8 cellular contexts compared by ENCODE assay signal in genomic region chr1:196660912-196661311, GRCh38. TPM values are rescaled to one million over a fixed set of nuclear protein-coding genes. Genes with fewer than 3 reads are reported as not detected.
A peak's percentile ranks its signal among the peaks of the same experiment; 100 is the strongest.
DNase-seq lines count a peak whose midpoint lies in the region; ATAC-seq, FAIRE-seq and TF ChIP-seq lines count a peak whose summit lies in the region.

No MANE protein-coding gene starts in this region.

- SMC1A ChIA-PET in GM12878 (lab: Charles Lee; ENCODE audit: uncharacterized antibody, unreplicated experiment), result interaction anchor here (0.9 to 1.2 kb wide), 5 partner anchors 10 to 513 kb away, joined by 3 to 7 read pairs (median 3); no protein-coding TSS in a partner anchor

- H3K9me3 ChIP-seq in GM12878 (replicated peaks; ENCODE audit: control insufficient read depth, insufficient read depth, low read length) (no peaks in the 10 kb centered on the region), stomach (no peaks in the 10 kb centered on the region)

- H3K4me1 ChIP-seq in GM12878 (ENCODE audit: control insufficient read depth, insufficient read depth, low read length), result no peaks in the 10 kb centered on the region
- H3K4me1 ChIP-seq in stomach, result no peaks in the 10 kb centered on the region

- intact Hi-C loops in GM12878 (cut with micrococcal nuclease; ENCODE audit: unreplicated experiment), result loop anchor here (1.0 to 10.0 kb wide), 3 partner anchors 306 to 513 kb away; no protein-coding TSS in a partner anchor
- intact Hi-C loops in stomach (cut with DNase I; ENCODE audit: low total_unique reads), result loop anchor here (5.0 kb wide), 1 partner anchor 514 kb away; no protein-coding TSS in a partner anchor

- peak; percentile 76 for TF ChIP-seq RAD21 in GM12878 (IDR thresholded peaks at IDR 0.05; ENCODE audit: insufficient read depth, low read depth, low read length)

- BruUV-seq in GM12878 (replicated peaks; lab: Mats Ljungman, UMichigan), result no TSS peak

- CTCF ChIA-PET in GM12878 (lab: Yijun Ruan, JAX), result interaction anchor here (1.3 to 2.1 kb wide), 3 partner anchors 306 to 513 kb away, joined by 3 to 28 read pairs (median 4); no protein-coding TSS in a partner anchor

- in situ Hi-C loops in GM12878 (cut with MboI), result loop anchor here (25.0 kb wide), 1 partner anchor 349 kb away; no protein-coding TSS in a partner anchor

- H2AFZ ChIP-seq in GM12878 (ENCODE audit: control insufficient read depth, low read depth, low read length), result peak overlapping the region; percentile 28

- H3K27ac Mint-ChIP-seq in immature natural killer cell, result no peak overlapping the region
- no peak overlapping the region for H3K27ac Mint-ChIP-seq in activated T-cell treated with anti-CD3 and anti-CD28 coated beads, Interleukin-2, amount 50 U/mL, for 24 hours

- POLR2A ChIA-PET in GM12878 (lab: Charles Lee), result no interaction called here

- FAIRE-seq in GM12878 (lab: Jason Lieb, UNC), result peak; percentile 31

- RAD21 ChIA-PET in GM12878 (lab: Charles Lee; ENCODE audit: unreplicated experiment), result interaction anchor here (1.5 to 4.5 kb wide), 2 partner anchors 512 to 515 kb away, joined by 3 to 34 read pairs; no protein-coding TSS in a partner anchor

- no peaks in the 10 kb centered on the region for H4K20me1 ChIP-seq in GM12878 (ENCODE audit: control insufficient read depth, insufficient read depth)

- H3K4me1 Mint-ChIP-seq in immature natural killer cell, result peaks cover 1 to 10% of the 10 kb centered on the region in 2 donors
- peaks cover 7% of the 10 kb centered on the region for H3K4me1 Mint-ChIP-seq in activated T-cell treated with anti-CD3 and anti-CD28 coated beads, Interleukin-2, amount 50 U/mL, for 24 hours (ENCODE audit: low read depth)

- peaks cover 0 to 2% (median 0%) of the 10 kb centered on the region in 3 donors for H3K27me3 Mint-ChIP-seq in immature natural killer cell (ENCODE audit: low read depth in 3 of 3)
- H3K27me3 Mint-ChIP-seq in activated T-cell treated with anti-CD3 and anti-CD28 coated beads, Interleukin-2, amount 50 U/mL, for 24 hours, result no peaks in the 10 kb centered on the region

- no peaks in the 10 kb centered on the region for H3K79me2 ChIP-seq in GM12878 (ENCODE audit: control insufficient read depth, insufficient read depth, low read length)

- no peaks in the 10 kb centered on the region for H3K36me3 Mint-ChIP-seq in immature natural killer cell
- no peaks in the 10 kb centered on the region for H3K36me3 Mint-ChIP-seq in activated T-cell treated with anti-CD3 and anti-CD28 coated beads, Interleukin-2, amount 50 U/mL, for 24 hours (ENCODE audit: low read depth)

- no peak for TF ChIP-seq EP300 in GM12878 (IDR thresholded peaks at IDR 0.05; ENCODE audit: borderline replicate concordance in 1 of 2, control insufficient read depth in 1 of 2, low read depth in 2 of 2, low read length in 2 of 2)
- no peak for TF ChIP-seq EP300 in stomach (IDR thresholded peaks at IDR 0.05)

- peak; percentile 48 for ATAC-seq in GM18520 (IDR thresholded peaks at IDR 0.05; ENCODE audit: unreplicated experiment)
- peak; percentile 67 for ATAC-seq in HG02981 (IDR thresholded peaks at IDR 0.05; ENCODE audit: unreplicated experiment)
- ATAC-seq in GM12878, result peak; percentile 76

- WGBS in GM12878 (ENCODE audit: insufficient coverage, insufficient replicate concordance, low lambda C conversion rate, missing lambda C conversion rate), result 1% methylated on average over 4 of the region's 4 CpGs
- 7 to 12% (median 10%) methylated on average over 4 of the region's 4 CpGs for WGBS in stomach, 5 donors

- TF ChIP-seq POLR2A in GM12878 (IDR thresholded peaks at IDR 0.05; ENCODE audit: low read depth, low read length) (no peak), stomach (IDR thresholded peaks at IDR 0.05) (no peak)

- H3K27me3 ChIP-seq in GM12878 (replicated peaks in 1 of 2; ENCODE audit: control insufficient read depth in 2 of 2, insufficient read depth in 2 of 2, low read length in 1 of 2), result no peaks in the 10 kb centered on the region; a peak in 1 of 4 replicates
- H3K27me3 ChIP-seq in stomach, result no peaks in the 10 kb centered on the region

- H3K4me3 Mint-ChIP-seq in immature natural killer cell, result peak overlapping the region in 4 of 5 donors; percentile 5 to 43 (median 14)
- no peak overlapping the region for H3K4me3 Mint-ChIP-seq in activated T-cell treated with anti-CD3 and anti-CD28 coated beads, Interleukin-2, amount 50 U/mL, for 24 hours

- peak overlapping the region; percentile 35 for H3K4me3 ChIP-seq in AG10803 (ENCODE audit: low read length)
- H3K4me3 ChIP-seq in GM12878, result no peak overlapping the region
- peak overlapping the region in 2 of 4 donors; percentile 6 to 19 for H3K4me3 ChIP-seq in stomach

- H3K27ac ChIP-seq in GM12878 (ENCODE audit: control insufficient read depth, insufficient read depth), result no peak overlapping the region
- peak overlapping the region in 1 of 5 donors; percentile 8 for H3K27ac ChIP-seq in stomach

- H3K9ac ChIP-seq in GM12878 (ENCODE audit: control insufficient read depth, insufficient read depth, low read length), result no peak overlapping the region

- no peak overlapping the region for H3K4me2 ChIP-seq in GM12878 (ENCODE audit: control insufficient read depth, insufficient read depth)

- DNase-seq in AG10803 (ENCODE audit: low read depth) (peak; percentile 25), NCI-H2107 (lab: John Stamatoyannopoulos, UW) (peak; percentile 14), GM12878 (ENCODE audit: low read depth, low spot score) (no peak), immature natural killer cell (peak; percentile 3 to 14 (median 6)), stomach (no peak)
- no peak for DNase-seq in activated T-cell treated with anti-CD3 and anti-CD28 coated beads, Interleukin-2, amount 50 U/mL, for 24 hours

- peak; percentile 55 for TF ChIP-seq CTCF in AG10803 (conservative IDR thresholded peaks at IDR 0.05; ENCODE audit: low read length)
- peak; percentile 19 to 60 (median 34); a peak in 5 of 6 replicates for TF ChIP-seq CTCF in GM12878 (IDR thresholded peaks at IDR 0.05 in 2 of 3, conservative IDR thresholded peaks at IDR 0.05 in 1 of 3; ENCODE audit: control insufficient read depth in 2 of 3, extremely low read depth in 1 of 3, insufficient read depth in 1 of 3, low read depth in 3 of 3, low read length in 3 of 3)
- peak in 4 of 7 experiments; percentile 20 to 52 (median 37) for TF ChIP-seq CTCF in stomach (IDR thresholded peaks at IDR 0.05)

- peaks cover 0 to under 1% (median 0%) of the 10 kb centered on the region in 6 donors for H3K9me3 Mint-ChIP-seq in immature natural killer cell
- no peaks in the 10 kb centered on the region for H3K9me3 Mint-ChIP-seq in activated T-cell treated with anti-CD3 and anti-CD28 coated beads, Interleukin-2, amount 50 U/mL, for 24 hours

- H3K36me3 ChIP-seq in GM12878 (ENCODE audit: control insufficient read depth in 2 of 2, insufficient read depth in 2 of 2, low read length in 1 of 2) (no peaks in the 10 kb centered on the region), stomach (no peaks in the 10 kb centered on the region)

TF ChIP-seq in GM12878, 131 proteins besides CTCF, POLR2A, EP300 and RAD21:
- TF ChIP-seq SMC3 (IDR thresholded peaks at IDR 0.05; ENCODE audit: borderline replicate concordance, low read length) (peak; percentile 54; the same call in 1 of the 2 replicates), BCL11A (IDR thresholded peaks at IDR 0.05; ENCODE audit: low read depth, low read length) (no peak)

RNA-seq across cellular contexts. Expression of gene CFH, which starts 9.1 kb away (rescaled TPM):
- total RNA-seq in GM12878 (2013; cell fraction: nucleolus; rRNA removed), result not detected in 2 replicates
- total RNA-seq in GM12878 (2014; rRNA removed) (not detected in 2 replicates), GM12878 (2014; rRNA removed; fragmentation: Illumina TruSeq; extraction: Trizol) (not detected in 2 replicates), GM12878 (2021) (0.27 and 0.46 TPM in 2 replicates), stomach (100 to 1,000 TPM in 2 of 5 donors, 10 to 100 TPM in 2, 1 to 10 TPM in 1; 5.5 to 198 (median 44.3) TPM)
- polyA plus RNA-seq in GM12878 (2011; ENCODE audit: low read depth), result not detected
- polyA plus RNA-seq in GM12878 (2011; rRNA removed) (not detected in 2 replicates), GM12878 (2014; fragmentation: Illumina TruSeq; extraction: Trizol) (not detected in 2 replicates), GM12878 (2014; fragmentation: Nextera tagmentation; extraction: Ambion mirVana) (not detected), GM12878 (2014; rRNA removed) (not detected in 2 replicates), GM12878 (2016; fragmentation: Nextera tagmentation; extraction: Ambion mirVana) (not detected), immature natural killer cell (1 to 10 TPM in 1 of 3 donors, under 1 TPM in 2; 0.19 to 4.9 (median 0.74) TPM), stomach (10 to 100 TPM; 17.1 to 57.9 (median 31.4) TPM)
- polyA plus RNA-seq in GM12878 (2011; cell fraction: cytosol; rRNA removed), result not detected in 2 replicates
- not detected in 2 replicates for polyA plus RNA-seq in GM12878 (2011; cell fraction: nucleus; rRNA removed)
- 0.07 TPM in 1 of 2 replicates, not detected in the other for polyA plus RNA-seq in GM12878 (2012)
- not detected in 2 replicates for polyA minus RNA-seq in GM12878 (2011; rRNA and poly(A)+ RNA removed)
- polyA minus RNA-seq in GM12878 (2011; cell fraction: cytosol; rRNA and poly(A)+ RNA removed), result 1.6 TPM in 2 replicates
- 0.12 and 0.19 TPM in 2 replicates for polyA minus RNA-seq in GM12878 (2011; cell fraction: nucleus; rRNA and poly(A)+ RNA removed)

RNA-seq across cellular contexts. Expression of gene KCNT2, which starts 52.7 kb away (rescaled TPM):
- total RNA-seq in GM12878 (2013; cell fraction: nucleolus; rRNA removed), result not detected in 2 replicates
- total RNA-seq in GM12878 (2014; rRNA removed), result not detected in 2 replicates
- not detected in 2 replicates for total RNA-seq in GM12878 (2014; rRNA removed; fragmentation: Illumina TruSeq; extraction: Trizol)
- total RNA-seq in GM12878 (2021), result not detected in 2 replicates
- not detected for polyA plus RNA-seq in GM12878 (2011; ENCODE audit: low read depth)
- polyA plus RNA-seq in GM12878 (2011; rRNA removed), result not detected in 2 replicates
- polyA plus RNA-seq in GM12878 (2011; cell fraction: cytosol; rRNA removed), result not detected in 2 replicates
- not detected in 2 replicates for polyA plus RNA-seq in GM12878 (2011; cell fraction: nucleus; rRNA removed)
- polyA plus RNA-seq in GM12878 (2012), result not detected in 2 replicates
- not detected in 2 replicates for polyA plus RNA-seq in GM12878 (2014; fragmentation: Illumina TruSeq; extraction: Trizol)
- polyA plus RNA-seq in GM12878 (2014; fragmentation: Nextera tagmentation; extraction: Ambion mirVana), result not detected
- not detected in 2 replicates for polyA plus RNA-seq in GM12878 (2014; rRNA removed)
- polyA plus RNA-seq in GM12878 (2016; fragmentation: Nextera tagmentation; extraction: Ambion mirVana), result not detected
- polyA minus RNA-seq in GM12878 (2011; rRNA and poly(A)+ RNA removed), result not detected in 2 replicates
- not detected in 2 replicates for polyA minus RNA-seq in GM12878 (2011; cell fraction: cytosol; rRNA and poly(A)+ RNA removed)
- polyA minus RNA-seq in GM12878 (2011; cell fraction: nucleus; rRNA and poly(A)+ RNA removed), result not detected in 2 replicates
- not detected for polyA plus RNA-seq in immature natural killer cell
- 10 to 100 TPM in 1 of 5 donors, 1 to 10 TPM in 2, under 1 TPM in 2; 0.29 to 32.3 (median 3.1) TPM for total RNA-seq in stomach
- polyA plus RNA-seq in stomach, result under 1 TPM; 0.31 to 0.95 (median 0.92) TPM

Comparison
In these comparisons a context has a peak if more than half of its experiments do, and no peak if none do; other contexts are left out.
1. DNase-seq: peak in AG10803 (single experiment), NCI-H2107 (single experiment) and immature natural killer cell (3 of 3); none in GM12878 (single experiment), stomach (single experiment) and activated T-cell treated with anti-CD3 and anti-CD28 coated beads, Interleukin-2, amount 50 U/mL, for 24 hours (single experiment).
2. Peak in every context shown above with its lines, with median percentiles within 50 percentile points of each other: CTCF ChIP-seq and ATAC-seq.